Comparison of ENCODE assay signal across 9 cellular contexts in genomic region chr1:119859647-119860046, GRCh38. TPM values are rescaled to one million over a fixed set of nuclear protein-coding genes. Genes with fewer than 3 reads are reported as not detected.
DNase-seq lines count a peak whose midpoint lies in the region; TF ChIP-seq lines count a peak whose summit lies in the region.
"Had no signal": no experiment of that assay in that cellular context is flagged by ENCODE, and none has a peak within 500 bp of the region (broad histone marks: within the 10 kb centered on the region; RNA-seq: fewer than 3 reads in every experiment).

No MANE protein-coding gene starts in this region.

- peak overlapping the region; percentile 46 for H3K27ac Mint-ChIP-seq in T-helper 1 cell treated with Interleukin-12 subunit alpha and Interleukin-12 subunit beta and Interleukin-4 antibody, amounts not matched to agents 30 μg/mL and 1 μg/mL, for 36 hours

- peaks cover 25% of the 10 kb centered on the region for H3K27me3 Mint-ChIP-seq in T-helper 1 cell treated with Interleukin-12 subunit alpha and Interleukin-12 subunit beta and Interleukin-4 antibody, amounts not matched to agents 30 μg/mL and 1 μg/mL, for 36 hours (ENCODE audit: low read depth)

- in situ Hi-C loops in ACHN (cut with HindIII; ENCODE audit: low pct_ligation_motif_present, low pct_unique_long_range_greater_than_20kb, low sequenced_read_pairs): no loop called here

- DNase-seq in ACHN (peak; percentile 41), HPDE6-E6E7 (ENCODE audit: extremely low spot score) (peak; percentile 63), fibroblast of villous mesenchyme (ENCODE audit: low read depth) (peak; percentile 67), DMS153 treated with DMSO at 0.1 percent for 48 hours (lab: John Stamatoyannopoulos, UW; ENCODE audit: unreplicated experiment) (no peak), mucosa of gallbladder (ENCODE audit: low spot score) (no peak), NCI-H2081 treated with DMSO at 0.1 percent for 48 hours (lab: John Stamatoyannopoulos, UW) (no peak)
- DNase-seq in stimulated activated CD8-positive, alpha-beta memory T cell treated with anti-CD3 and anti-CD28 coated beads, Interleukin-4, amount 100 ng/mL, for 48 hours: no peak
- DNase-seq: central memory CD4-positive, alpha-beta T cell had no signal

- no peak for TF ChIP-seq CTCF in fibroblast of villous mesenchyme (IDR thresholded peaks at IDR 0.05; ENCODE audit: insufficient read depth, low read depth, low read length)

- H3K4me3 Mint-ChIP-seq in T-helper 1 cell treated with Interleukin-12 subunit alpha and Interleukin-12 subunit beta and Interleukin-4 antibody, amounts not matched to agents 30 μg/mL and 1 μg/mL, for 36 hours: no peak overlapping the region

- peaks cover 24% of the 10 kb centered on the region for H3K4me1 Mint-ChIP-seq in T-helper 1 cell treated with Interleukin-12 subunit alpha and Interleukin-12 subunit beta and Interleukin-4 antibody, amounts not matched to agents 30 μg/mL and 1 μg/mL, for 36 hours (ENCODE audit: low read depth)

- no peaks in the 10 kb centered on the region for H3K9me3 Mint-ChIP-seq in T-helper 1 cell treated with Interleukin-12 subunit alpha and Interleukin-12 subunit beta and Interleukin-4 antibody, amounts not matched to agents 30 μg/mL and 1 μg/mL, for 36 hours

- no peak overlapping the region for H3K4me3 ChIP-seq in fibroblast of villous mesenchyme (ENCODE audit: low read depth, low read length)

- no peaks in the 10 kb centered on the region for H3K36me3 Mint-ChIP-seq in T-helper 1 cell treated with Interleukin-12 subunit alpha and Interleukin-12 subunit beta and Interleukin-4 antibody, amounts not matched to agents 30 μg/mL and 1 μg/mL, for 36 hours (ENCODE audit: low read depth)

RNA-seq across cellular contexts. Expression of gene ADAM30, which starts 36.7 kb away (rescaled TPM):
- total RNA-seq in fibroblast of villous mesenchyme (under 0.01 TPM in 1 of 2 replicates, not detected in the other), mucosa of gallbladder (not detected)

RNA-seq across cellular contexts. Expression of gene REG4, which starts 48.4 kb away (rescaled TPM):
- total RNA-seq in fibroblast of villous mesenchyme: not detected in 2 replicates
- total RNA-seq in mucosa of gallbladder: 0.49 TPM

Comparison
In these comparisons a context has a peak if more than half of its experiments do, and no peak if none do; other contexts are left out.
1. DNase-seq: peak in ACHN (single experiment), HPDE6-E6E7 (single experiment) and fibroblast of villous mesenchyme (single experiment); none in DMS153 treated with DMSO at 0.1 percent for 48 hours (single experiment), mucosa of gallbladder (single experiment), stimulated activated CD8-positive, alpha-beta memory T cell treated with anti-CD3 and anti-CD28 coated beads, Interleukin-4, amount 100 ng/mL, for 48 hours (single experiment) and NCI-H2081 treated with DMSO at 0.1 percent for 48 hours (single experiment).